Comparison of ENCODE assay signal across 43 cellular contexts in genomic region chr3:49771340-49771938, GRCh38. TPM values are rescaled to one million over a fixed set of nuclear protein-coding genes. Genes with fewer than 3 reads are reported as not detected.
"Had no signal": no experiment of that assay in that cellular context is flagged by ENCODE, and none has a peak within 500 bp of the region (broad histone marks: within the 10 kb centered on the region; RNA-seq: fewer than 3 reads in every experiment).

No MANE protein-coding gene starts in this region.

- ATAC-seq: activated CD4-positive, CD25-positive, alpha-beta regulatory T cell treated with anti-CD3 and anti-CD28 coated beads, Interleukin-2, amount 50 U/mL, for 24 hours; body of pancreas; gastrocnemius medialis; left cardiac atrium; naive thymus-derived CD8-positive, alpha-beta T cell; pancreas; sciatic nerve; stimulated activated memory B cell treated with anti-CD40 and anti-IgM and Interleukin-4, amounts not matched to agents 10 μg/mL and 1 μg/mL and 100 μg/mL, for 72 hours; stimulated activated naive CD8-positive, alpha-beta T cell treated with anti-CD3 and anti-CD28 coated beads, Interleukin-15, amount 100 ng/mL, for 72 hours had no signal

- H3K9me3 Mint-ChIP-seq: activated naive CD4-positive, alpha-beta T cell treated with anti-CD3 and anti-CD28 coated beads, Interleukin-2, amount 50 U/mL, for 24 hours; activated T-cell treated with anti-CD3 and anti-CD28 coated beads, Interleukin-2, amount 50 U/mL, for 24 hours; naive thymus-derived CD8-positive, alpha-beta T cell; neural crest cell; stimulated activated memory B cell treated with anti-CD40 and anti-IgM and Interleukin-4, amounts not matched to agents 10 μg/mL and 1 μg/mL and 100 μg/mL, for 72 hours; stimulated activated naive CD8-positive, alpha-beta T cell treated with anti-CD3 and anti-CD28 coated beads, Interleukin-15, amount 100 ng/mL, for 72 hours had no signal

- H3K4me1 ChIP-seq: prostate gland, thyroid gland had no signal

- H3K4me1 Mint-ChIP-seq: stimulated activated memory B cell treated with anti-CD40 and anti-IgM and Interleukin-4, amounts not matched to agents 10 μg/mL and 1 μg/mL and 100 μg/mL, for 72 hours had no signal

- H3K36me3 Mint-ChIP-seq: activated naive CD4-positive, alpha-beta T cell treated with anti-CD3 and anti-CD28 coated beads, Interleukin-2, amount 50 U/mL, for 24 hours had no signal

- H3K27ac Mint-ChIP-seq: activated naive CD4-positive, alpha-beta T cell treated with anti-CD3 and anti-CD28 coated beads, Interleukin-2, amount 50 U/mL, for 24 hours; activated T-cell treated with anti-CD3 and anti-CD28 coated beads, Interleukin-2, amount 50 U/mL, for 24 hours; stimulated activated memory B cell treated with anti-CD40 and anti-IgM and Interleukin-4, amounts not matched to agents 10 μg/mL and 1 μg/mL and 100 μg/mL, for 72 hours; stimulated activated naive CD8-positive, alpha-beta T cell treated with anti-CD3 and anti-CD28 coated beads, Interleukin-15, amount 100 ng/mL, for 72 hours had no signal

- FAIRE-seq: colon, endometrium, keratinocyte, pancreas had no signal

- DNase-seq: activated CD4-positive, alpha-beta T cell treated with anti-CD3 and anti-CD28 coated beads for 48 hours; activated CD4-positive, alpha-beta T cell treated with anti-CD3 and anti-CD28 coated beads, Interleukin-2, amount 50 U/mL, for 48 hours; activated CD8-positive, alpha-beta memory T cell treated with anti-CD3 and anti-CD28 coated beads, Interleukin-2, amount 50 U/mL, for 4 hours; activated gamma-delta T cell treated with Interleukin-2 at 50 U/mL for 16 hours; activated T-cell treated with anti-CD3 and anti-CD28 coated beads, Interleukin-2, amount 50 U/mL, for 24 hours; aorta; body of pancreas; dermis blood vessel endothelial cell; effector CD4-positive, alpha-beta T cell; esophagus squamous epithelium; gastrocnemius medialis; hippocampal formation; left cardiac atrium; mammary epithelial cell; midbrain; naive thymus-derived CD8-positive, alpha-beta T cell; nucleus accumbens; pancreas; retina; stimulated activated CD4-positive, alpha-beta T cell treated with anti-CD3 and anti-CD28 coated beads, Interleukin-12 subunit alpha, Interleukin-12 subunit beta, amount 100 ng/mL, for 4 hours; stimulated activated CD4-positive, alpha-beta T cell treated with anti-CD3 and anti-CD28 coated beads, Interleukin-4, amount 100 ng/mL, for 4 hours; stimulated activated CD8-positive, alpha-beta memory T cell treated with anti-CD3 and anti-CD28 coated beads, Interleukin-4, amount 100 ng/mL, for 48 hours; stimulated activated naive CD8-positive, alpha-beta T cell treated with anti-CD3 and anti-CD28 coated beads, Interleukin-15, amount 100 ng/mL, for 72 hours; substantia nigra; T-helper 1 cell; thyroid gland; upper lobe of left lung had no signal

- H3K27me3 ChIP-seq: adrenal gland, body of pancreas, esophagus squamous epithelium, gastrocnemius medialis, pancreas, thyroid gland, upper lobe of left lung, vagina had no signal

- H3K27me3 Mint-ChIP-seq: activated naive CD4-positive, alpha-beta T cell treated with anti-CD3 and anti-CD28 coated beads, Interleukin-2, amount 50 U/mL, for 24 hours; activated T-cell treated with anti-CD3 and anti-CD28 coated beads, Interleukin-2, amount 50 U/mL, for 24 hours; naive thymus-derived CD8-positive, alpha-beta T cell; stimulated activated memory B cell treated with anti-CD40 and anti-IgM and Interleukin-4, amounts not matched to agents 10 μg/mL and 1 μg/mL and 100 μg/mL, for 72 hours; stimulated activated naive CD8-positive, alpha-beta T cell treated with anti-CD3 and anti-CD28 coated beads, Interleukin-15, amount 100 ng/mL, for 72 hours had no signal

- H3K4me3 ChIP-seq: adrenal gland, body of pancreas, esophagus squamous epithelium, gastrocnemius medialis, pancreas, prostate gland, skin epidermis, thyroid gland, upper lobe of left lung, vagina had no signal

- H3K9me3 ChIP-seq: adrenal gland, body of pancreas, esophagus squamous epithelium, gastrocnemius medialis, pancreas, prostate gland, thyroid gland, upper lobe of left lung, vagina had no signal

- H3K27ac ChIP-seq: adrenal gland, body of pancreas, epithelial cell of prostate, esophagus squamous epithelium, gastrocnemius medialis, pancreas, prostate gland, skin epidermis, thyroid gland, upper lobe of left lung, vagina, VCaP had no signal

- H3K4me3 Mint-ChIP-seq: activated naive CD4-positive, alpha-beta T cell treated with anti-CD3 and anti-CD28 coated beads, Interleukin-2, amount 50 U/mL, for 24 hours; activated T-cell treated with anti-CD3 and anti-CD28 coated beads, Interleukin-2, amount 50 U/mL, for 24 hours; naive thymus-derived CD8-positive, alpha-beta T cell; neural crest cell; stimulated activated memory B cell treated with anti-CD40 and anti-IgM and Interleukin-4, amounts not matched to agents 10 μg/mL and 1 μg/mL and 100 μg/mL, for 72 hours; stimulated activated naive CD8-positive, alpha-beta T cell treated with anti-CD3 and anti-CD28 coated beads, Interleukin-15, amount 100 ng/mL, for 72 hours had no signal

- H3K36me3 ChIP-seq: adrenal gland, gastrocnemius medialis, pancreas, prostate gland, thyroid gland had no signal

RNA-seq across cellular contexts. Expression of gene CDHR4, which starts 28.2 kb away (rescaled TPM):
- total RNA-seq: activated CD8-positive, alpha-beta memory T cell treated with anti-CD3 and anti-CD28 coated beads for 36 hours; dermis blood vessel endothelial cell; esophagus squamous epithelium; gastrocnemius medialis; liver; naive thymus-derived CD8-positive, alpha-beta T cell; pancreas; prostate gland; thyroid gland; vagina had no signal
- polyA plus RNA-seq: keratinocyte; liver; mammary epithelial cell; naive thymus-derived CD8-positive, alpha-beta T cell; pancreas had no signal
